10 cellular contexts compared by ENCODE assay signal in the genomic region with DNA sequence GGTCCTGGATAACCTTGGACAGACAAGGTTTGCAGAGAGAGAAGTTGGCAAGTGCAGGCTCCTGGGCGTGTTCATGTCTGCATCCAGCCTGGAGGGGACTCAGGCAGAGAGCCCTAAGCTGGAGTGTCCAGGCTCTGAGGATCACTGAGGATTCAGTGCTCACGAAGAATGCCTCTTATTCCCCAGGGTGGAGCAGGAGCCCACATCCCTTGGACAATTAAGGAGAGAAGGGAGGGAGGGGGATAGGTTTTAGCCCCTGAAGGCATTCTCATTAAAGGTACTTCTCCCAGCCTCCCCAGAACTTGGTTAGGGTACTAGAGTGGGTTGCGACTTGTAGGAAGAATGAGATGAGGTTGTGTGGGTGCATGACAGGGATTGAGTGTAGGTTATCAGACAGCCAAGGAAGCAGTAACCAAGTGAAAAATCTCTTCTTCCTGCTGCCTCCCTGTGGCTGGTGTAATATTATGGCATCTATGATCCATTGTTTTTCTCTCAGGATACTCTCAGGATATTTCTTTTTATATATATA. TPM values are rescaled to one million over a fixed set of nuclear protein-coding genes. Genes with fewer than 3 reads are reported as not detected.
A peak's percentile ranks its signal among the peaks of the same experiment; 100 is the strongest.
DNase-seq lines count a peak whose midpoint lies in the region; ATAC-seq and TF ChIP-seq lines count a peak whose summit lies in the region.
"Had no signal": no experiment of that assay in that cellular context is flagged by ENCODE, and none has a peak within 500 bp of the region (broad histone marks: within the 10 kb centered on the region; RNA-seq: fewer than 3 reads in every experiment).

No MANE protein-coding gene starts in this region.

- no peaks in the 10 kb centered on the region for H3K36me3 Mint-ChIP-seq in activated CD4-positive, alpha-beta T cell treated with anti-CD3 and anti-CD28 coated beads, Interleukin-2, amount 10 ng/mL, durations not matched to agents 7 days and 5 days (ENCODE audit: low read depth)

- POLR2A ChIA-PET in activated CD4-positive, alpha-beta T cell treated with anti-CD3 and anti-CD28 coated beads, Interleukin-2, amount 10 ng/mL, durations not matched to agents 7 days and 5 days (lab: Charles Lee): no interaction called here

- DNase-seq in activated CD4-positive, alpha-beta T cell treated with anti-CD3 and anti-CD28 coated beads, Interleukin-2, amount 10 ng/mL, durations not matched to agents 7 days and 5 days: no peak
- no peak for DNase-seq in activated CD4-positive, alpha-beta T cell treated with anti-CD3 and anti-CD28 coated beads, Interleukin-2, amount 50 U/mL, for 4 hours
- no peak for DNase-seq in Peyer's patch
- DNase-seq in left lung: no peak
- no peak for DNase-seq in substantia nigra (lab: John Stamatoyannopoulos, UW)
- no peak for DNase-seq in activated CD4-positive, CD25-positive, alpha-beta regulatory T cell (lab: John Stamatoyannopoulos, UW)
- DNase-seq: NCI-H2081 treated with DMSO at 0.1 percent for 48 hours had no signal

- peak overlapping the region; percentile 31 to 55 (median 41) for H3K4me3 ChIP-seq in Peyer's patch
- peak overlapping the region; percentile 26 to 49 for H3K4me3 ChIP-seq in left lung

- TF ChIP-seq POLR2A in Peyer's patch (IDR thresholded peaks at IDR 0.05): no peak

- peak overlapping the region; percentile 72 for H3K4me3 Mint-ChIP-seq in activated CD4-positive, alpha-beta T cell treated with anti-CD3 and anti-CD28 coated beads, Interleukin-2, amount 10 ng/mL, durations not matched to agents 7 days and 5 days

- H3K9me3 ChIP-seq in Peyer's patch (no peaks in the 10 kb centered on the region), left lung (no peaks in the 10 kb centered on the region)
- H3K9me3 ChIP-seq: neutrophil had no signal

- no peak overlapping the region for H3K27ac Mint-ChIP-seq in activated CD4-positive, alpha-beta T cell treated with anti-CD3 and anti-CD28 coated beads, Interleukin-2, amount 10 ng/mL, durations not matched to agents 7 days and 5 days

- H3K4me1 ChIP-seq in Peyer's patch (peaks cover 0 to 6% (median 0%) of the 10 kb centered on the region in 4 donors), left lung (peaks cover 0 to 56% of the 10 kb centered on the region in 2 donors)

- peaks cover 5% of the 10 kb centered on the region for H3K27me3 Mint-ChIP-seq in activated CD4-positive, alpha-beta T cell treated with anti-CD3 and anti-CD28 coated beads, Interleukin-2, amount 10 ng/mL, durations not matched to agents 7 days and 5 days

- intact Hi-C loops in left lung (cut with DNase I): loop anchor here in 1 of 2 donors (5.0 kb wide), 1 partner anchor 59 kb away; no protein-coding TSS in a partner anchor

- no peaks in the 10 kb centered on the region for H3K36me3 ChIP-seq in Peyer's patch
- no peaks in the 10 kb centered on the region for H3K36me3 ChIP-seq in left lung
- H3K36me3 ChIP-seq: neutrophil had no signal

- H3K27me3 ChIP-seq in Peyer's patch (no peaks in the 10 kb centered on the region), left lung (no peaks in the 10 kb centered on the region)

- H3K27ac ChIP-seq in Peyer's patch: peak overlapping the region; percentile 43 to 90 (median 72)
- peak overlapping the region; percentile 66 to 83 for H3K27ac ChIP-seq in left lung
- H3K27ac ChIP-seq in substantia nigra (ENCODE audit: low read depth, low read length, poor library complexity, severe bottlenecking): peak overlapping the region; percentile 78
- H3K27ac ChIP-seq: neutrophil had no signal

- TF ChIP-seq CTCF in Peyer's patch (IDR thresholded peaks at IDR 0.05) (no peak), left lung (IDR thresholded peaks at IDR 0.05) (no peak)

- no peaks in the 10 kb centered on the region for H3K9me3 Mint-ChIP-seq in activated CD4-positive, alpha-beta T cell treated with anti-CD3 and anti-CD28 coated beads, Interleukin-2, amount 10 ng/mL, durations not matched to agents 7 days and 5 days

- CTCF ChIA-PET in activated CD4-positive, alpha-beta T cell treated with anti-CD3 and anti-CD28 coated beads, Interleukin-2, amount 10 ng/mL, durations not matched to agents 7 days and 5 days (lab: Charles Lee): interaction anchor here (0.5 to 1.1 kb wide), 4 partner anchors 9 to 86 kb away, joined by 4 read pairs; no protein-coding TSS in a partner anchor

- H3K4me1 Mint-ChIP-seq in activated CD4-positive, alpha-beta T cell treated with anti-CD3 and anti-CD28 coated beads, Interleukin-2, amount 10 ng/mL, durations not matched to agents 7 days and 5 days: peaks cover 43% of the 10 kb centered on the region

- ATAC-seq in left lung (peak; percentile 15), HG02571 (IDR thresholded peaks at IDR 0.05; ENCODE audit: unreplicated experiment) (no peak), GM21528 (IDR thresholded peaks at IDR 0.05; ENCODE audit: low FRiP score, unreplicated experiment) (no peak)

RNA-seq across cellular contexts. Expression of a gene that starts 0.7 kb away (rescaled TPM):
- 10 to 100 TPM; 24.7 to 26.2 TPM for total RNA-seq in activated CD4-positive, alpha-beta T cell treated with anti-CD3 and anti-CD28 coated beads, Interleukin-2, amount 10 ng/mL, durations not matched to agents 7 days and 5 days
- total RNA-seq in Peyer's patch (100 to 1,000 TPM in 1 of 4 donors, 10 to 100 TPM in 2, 1 to 10 TPM in 1; 9.5 to 104 (median 19.7) TPM), left lung (100 to 1,000 TPM; 206 to 326 TPM)

RNA-seq across cellular contexts. Expression of a gene that starts 3.0 kb away (rescaled TPM):
- 10 to 100 TPM; 26.2 to 29.6 TPM for total RNA-seq in activated CD4-positive, alpha-beta T cell treated with anti-CD3 and anti-CD28 coated beads, Interleukin-2, amount 10 ng/mL, durations not matched to agents 7 days and 5 days
- total RNA-seq in Peyer's patch (10 to 100 TPM; 14.6 to 70.1 (median 50.4) TPM), left lung (100 to 1,000 TPM; 354 to 476 TPM)

Comparison
In these comparisons a context has a peak if more than half of its experiments do, and no peak if none do; other contexts are left out.
1. RNA of a gene that starts 3.0 kb away (total RNA-seq): 354 to 476 TPM in left lung; 14.6 to 70.1 TPM in Peyer's patch and 26.2 to 29.6 TPM in activated CD4-positive, alpha-beta T cell treated with anti-CD3 and anti-CD28 coated beads, Interleukin-2, amount 10 ng/mL, durations not matched to agents 7 days and 5 days; every median in the first group is over 4 times any median in the second.
2. Peak in every context shown above with its lines, with median percentiles within 50 percentile points of each other: H3K27ac ChIP-seq.